23 cellular contexts compared by ENCODE assay signal in genomic region chr1:4362314-4363044, GRCh38.
"Had no signal": no experiment of that assay in that cellular context is flagged by ENCODE, and none has a peak within 500 bp of the region (broad histone marks: within the 10 kb centered on the region; RNA-seq: fewer than 3 reads in every experiment).

No MANE protein-coding gene starts in this region.

- ATAC-seq: activated T-cell treated with anti-CD3 and anti-CD28 coated beads, Interleukin-2, amount 50 U/mL, for 4 hours; T-cell had no signal

- FAIRE-seq: astrocyte, TTC549 had no signal

- H3K4me3 ChIP-seq: PC-9, SK-N-MC had no signal

- H2AFZ ChIP-seq: PC-9 had no signal

- DNase-seq: activated CD4-positive, alpha-beta memory T cell treated with anti-CD3 and anti-CD28 coated beads for 36 hours; activated CD4-positive, alpha-beta T cell treated with anti-CD3 and anti-CD28 coated beads, Interleukin-2, amount 10 ng/mL, durations not matched to agents 7 days and 5 days; activated CD4-positive, CD25-positive, alpha-beta regulatory T cell; activated CD8-positive, alpha-beta memory T cell treated with anti-CD3 and anti-CD28 coated beads for 24 hours; activated gamma-delta T cell; activated naive CD4-positive, alpha-beta T cell treated with anti-CD3 and anti-CD28 coated beads for 36 hours; activated T-cell treated with anti-CD3 and anti-CD28 coated beads, Interleukin-2, amount 50 U/mL, for 4 hours; amygdala; cortex of kidney; NCI-H1048; NCI-H1930; NCI-H2107; NCI-H2171 treated with DMSO at 0.1 percent for 48 hours; NCI-H226; NCI-H526; PC-9; SIG-M5; T-cell; T-helper 2 cell; T1000 had no signal

- H3K27ac ChIP-seq: PC-9, SK-N-MC had no signal

- H3K4me2 ChIP-seq: PC-9 had no signal
